ENCODE assay signal across 1 cellular context in genomic region chr2:8863331-8863953, GRCh38.
TF ChIP-seq lines count a peak whose summit lies in the region.

No MANE protein-coding gene starts in this region.

TF ChIP-seq in K562, 482 proteins besides CTCF, POLR2A, EP300 and RAD21:
- TF ChIP-seq ZBTB40 (IDR thresholded peaks at IDR 0.05) (peak; percentile 79), ZBTB40 (CRISPR knock-in tag; IDR thresholded peaks at IDR 0.05) (peak; percentile 32; the same call in 1 of the 2 replicates), MTA3 (IDR thresholded peaks at IDR 0.05; ENCODE audit: borderline replicate concordance) (no peak), ELF2 (CRISPR knock-in tag; IDR thresholded peaks at IDR 0.05) (no peak), RBM14 (IDR thresholded peaks at IDR 0.05; ENCODE audit: borderline replicate concordance, insufficient read depth, low read depth, low read length) (no peak), ZNF408 (CRISPR knock-in tag; IDR thresholded peaks at IDR 0.05; ENCODE audit: low read depth) (no peak)
